20 cellular contexts compared by ENCODE assay signal in genomic region chr11:99316761-99317475, GRCh38.
DNase-seq lines count a peak whose midpoint lies in the region; FAIRE-seq and TF ChIP-seq lines count a peak whose summit lies in the region.
"Had no signal": no experiment of that assay in that cellular context is flagged by ENCODE, and none has a peak within 500 bp of the region (broad histone marks: within the 10 kb centered on the region; RNA-seq: fewer than 3 reads in every experiment).

No MANE protein-coding gene starts in this region.

- 89% methylated on average over 11 of the region's 11 CpGs for WGBS in mesenchymal stem cell

- TF ChIP-seq CTCF in astrocyte (IDR thresholded peaks at IDR 0.05; ENCODE audit: insufficient read depth, low read depth, low read length): no peak
- TF ChIP-seq CTCF in vagina (IDR thresholded peaks at IDR 0.05): no peak

- H3K14ac ChIP-seq in mesenchymal stem cell (ENCODE audit: low read length in 2 of 2): no peak overlapping the region

- H3K4ac ChIP-seq in mesenchymal stem cell (ENCODE audit: low read depth in 1 of 2, low read length in 2 of 2): no peak overlapping the region

- intact Hi-C loops in vagina (cut with DNase I): no loop called here
- intact Hi-C loops in activated T-helper 2 cell treated with anti-CD3 and anti-CD28 coated beads, Interferon-gamma antibody, Interleukin-2, Interleukin-4, amounts not matched to agents 10 μg/mL and 5 μg/mL and 100 μg/mL, durations not matched to agents 14 hours and 24 hours and 36 hours (cut with micrococcal nuclease): no loop called here

- no peak overlapping the region for H2BK12ac ChIP-seq in mesenchymal stem cell (ENCODE audit: low read length in 2 of 2)

- H3K79me1 ChIP-seq in mesenchymal stem cell (replicated peaks; ENCODE audit: low read length, poor library complexity, severe bottlenecking): no peaks in the 10 kb centered on the region

- H3K9me3 Mint-ChIP-seq in astrocyte (ENCODE audit: unreplicated experiment): no peaks in the 10 kb centered on the region
- peaks cover 37% of the 10 kb centered on the region for H3K9me3 Mint-ChIP-seq in activated T-helper 2 cell treated with anti-CD3 and anti-CD28 coated beads, Interferon-gamma antibody, Interleukin-2, Interleukin-4, amounts not matched to agents 10 μg/mL and 5 μg/mL and 100 μg/mL, durations not matched to agents 14 hours and 24 hours and 36 hours
- H3K9me3 Mint-ChIP-seq: GM23338, nephron progenitor cell had no signal

- no peaks in the 10 kb centered on the region for H4K20me1 ChIP-seq in astrocyte (ENCODE audit: insufficient read depth, low read length)

- H3K4me2 ChIP-seq in astrocyte (ENCODE audit: low read length) (peak overlapping the region; percentile 32), mesenchymal stem cell (ENCODE audit: low read length, poor library complexity, severe bottlenecking) (no peak overlapping the region)
- H3K4me2 ChIP-seq: GM23338 had no signal

- no peaks in the 10 kb centered on the region for H3K36me3 Mint-ChIP-seq in astrocyte (ENCODE audit: low read depth, unreplicated experiment)
- no peaks in the 10 kb centered on the region for H3K36me3 Mint-ChIP-seq in activated T-helper 2 cell treated with anti-CD3 and anti-CD28 coated beads, Interferon-gamma antibody, Interleukin-2, Interleukin-4, amounts not matched to agents 10 μg/mL and 5 μg/mL and 100 μg/mL, durations not matched to agents 14 hours and 24 hours and 36 hours (ENCODE audit: low read depth)
- H3K36me3 Mint-ChIP-seq: activated naive CD8-positive, alpha-beta T cell treated with anti-CD3 and anti-CD28 coated beads, Interleukin-2, amount 10 ng/mL, durations not matched to agents 7 days and 5 days had no signal

- H2AK5ac ChIP-seq in mesenchymal stem cell (ENCODE audit: low read length, severe bottlenecking): no peak overlapping the region

- H3K27ac Mint-ChIP-seq in astrocyte (ENCODE audit: unreplicated experiment): no peak overlapping the region
- no peak overlapping the region for H3K27ac Mint-ChIP-seq in activated T-helper 2 cell treated with anti-CD3 and anti-CD28 coated beads, Interferon-gamma antibody, Interleukin-2, Interleukin-4, amounts not matched to agents 10 μg/mL and 5 μg/mL and 100 μg/mL, durations not matched to agents 14 hours and 24 hours and 36 hours
- H3K27ac Mint-ChIP-seq: activated naive CD8-positive, alpha-beta T cell treated with anti-CD3 and anti-CD28 coated beads, Interleukin-2, amount 10 ng/mL, durations not matched to agents 7 days and 5 days; CD4-positive, alpha-beta T cell; GM23338; nephron progenitor cell had no signal

- no peak for TF ChIP-seq POLR2A in vagina (IDR thresholded peaks at IDR 0.05)

- H3K9ac ChIP-seq in astrocyte (ENCODE audit: low read length) (no peak overlapping the region), mesenchymal stem cell (ENCODE audit: low read length) (peak overlapping the region; percentile 62)

- no peak overlapping the region for H4K8ac ChIP-seq in mesenchymal stem cell (ENCODE audit: low read length)

- H3K27me3 Mint-ChIP-seq in astrocyte (ENCODE audit: low read depth, unreplicated experiment): no peaks in the 10 kb centered on the region
- no peaks in the 10 kb centered on the region for H3K27me3 Mint-ChIP-seq in activated T-helper 2 cell treated with anti-CD3 and anti-CD28 coated beads, Interferon-gamma antibody, Interleukin-2, Interleukin-4, amounts not matched to agents 10 μg/mL and 5 μg/mL and 100 μg/mL, durations not matched to agents 14 hours and 24 hours and 36 hours (ENCODE audit: low read depth)
- H3K27me3 Mint-ChIP-seq: activated naive CD8-positive, alpha-beta T cell treated with anti-CD3 and anti-CD28 coated beads, Interleukin-2, amount 10 ng/mL, durations not matched to agents 7 days and 5 days; CD4-positive, alpha-beta T cell had no signal

- H2BK5ac ChIP-seq in mesenchymal stem cell (ENCODE audit: low read depth, low read length, poor library complexity, severe bottlenecking): no peak overlapping the region

- H3K9me3 ChIP-seq in astrocyte (ENCODE audit: insufficient read depth, low read depth, low read length) (no peaks in the 10 kb centered on the region), mesenchymal stem cell (ENCODE audit: control insufficient read depth, low read length) (no peaks in the 10 kb centered on the region), vagina (no peaks in the 10 kb centered on the region)
- H3K9me3 ChIP-seq: left lung had no signal

- no peak overlapping the region for H2BK120ac ChIP-seq in mesenchymal stem cell (ENCODE audit: low read depth, low read length)

- no peak overlapping the region for H4K91ac ChIP-seq in mesenchymal stem cell (ENCODE audit: low read length)

- no peaks in the 10 kb centered on the region for H3K27me3 ChIP-seq in astrocyte (ENCODE audit: insufficient read depth, low read length)
- H3K27me3 ChIP-seq in mesenchymal stem cell (ENCODE audit: control insufficient read depth in 1 of 2, insufficient read depth in 1 of 2, low read length in 2 of 2): no peaks in the 10 kb centered on the region
- H3K27me3 ChIP-seq in vagina: no peaks in the 10 kb centered on the region
- H3K27me3 ChIP-seq: left lung, stomach had no signal

- H3K4me3 Mint-ChIP-seq in astrocyte (ENCODE audit: unreplicated experiment): no peak overlapping the region
- H3K4me3 Mint-ChIP-seq in activated T-helper 2 cell treated with anti-CD3 and anti-CD28 coated beads, Interferon-gamma antibody, Interleukin-2, Interleukin-4, amounts not matched to agents 10 μg/mL and 5 μg/mL and 100 μg/mL, durations not matched to agents 14 hours and 24 hours and 36 hours (ENCODE audit: low read depth): no peak overlapping the region
- H3K4me3 Mint-ChIP-seq: activated naive CD8-positive, alpha-beta T cell treated with anti-CD3 and anti-CD28 coated beads, Interleukin-2, amount 10 ng/mL, durations not matched to agents 7 days and 5 days; CD4-positive, alpha-beta T cell; GM23338; nephron progenitor cell had no signal

- H3K4me1 ChIP-seq in astrocyte (ENCODE audit: insufficient read depth, low read length): no peaks in the 10 kb centered on the region
- H3K4me1 ChIP-seq in mesenchymal stem cell (ENCODE audit: control insufficient read depth, insufficient read depth, low read depth, low read length): no peaks in the 10 kb centered on the region
- no peaks in the 10 kb centered on the region for H3K4me1 ChIP-seq in vagina
- H3K4me1 ChIP-seq: left lung, stomach had no signal

- H3K27ac ChIP-seq in astrocyte (ENCODE audit: low read depth, low read length) (no peak overlapping the region), mesenchymal stem cell (ENCODE audit: low read length, poor library complexity, severe bottlenecking) (no peak overlapping the region), vagina (no peak overlapping the region)
- H3K27ac ChIP-seq: left lung, skin epidermis, stomach had no signal

- H3K79me2 ChIP-seq in astrocyte (ENCODE audit: insufficient read depth, low read length): no peaks in the 10 kb centered on the region

- DNase-seq in DMS 273 treated with DMSO at 0.1 percent for 48 hours (lab: John Stamatoyannopoulos, UW) (peak; percentile 27), NCI-H1694 (lab: John Stamatoyannopoulos, UW) (peak; percentile 8), astrocyte (ENCODE audit: low read depth) (peak; percentile 23), mesenchymal stem cell (no peak), vagina (ENCODE audit: extremely low spot score in 2 of 2) (no peak), NCI-H226 (no peak)
- no peak for DNase-seq in stimulated activated CD4-positive, alpha-beta T cell treated with anti-CD3 and anti-CD28 coated beads, Interleukin-4, amount 100 ng/mL, for 1 hour
- no peak for DNase-seq in activated T-helper 2 cell treated with anti-CD3 and anti-CD28 coated beads, Interferon-gamma antibody, Interleukin-2, Interleukin-4, amounts not matched to agents 10 μg/mL and 5 μg/mL and 100 μg/mL, durations not matched to agents 14 hours and 24 hours and 36 hours (ENCODE audit: low spot score)
- DNase-seq: activated CD4-positive, alpha-beta T cell treated with anti-CD3 and anti-CD28 coated beads for 1 hour; activated naive CD8-positive, alpha-beta T cell treated with anti-CD3 and anti-CD28 coated beads, Interleukin-2, amount 10 ng/mL, durations not matched to agents 7 days and 5 days; activated T-cell treated with anti-CD3 and anti-CD28 coated beads for 4 hours; CD4-positive, alpha-beta T cell; hypothalamus; KBM-7; left lung; NCI-H187 treated with DMSO at 0.1 percent for 48 hours; nephron progenitor cell; stomach had no signal

- no peak overlapping the region for H3K23ac ChIP-seq in mesenchymal stem cell (ENCODE audit: low read length in 2 of 2)

- no peak overlapping the region for H2BK15ac ChIP-seq in mesenchymal stem cell (ENCODE audit: low read depth, poor library complexity, severe bottlenecking)

- no peak overlapping the region for H3K18ac ChIP-seq in mesenchymal stem cell (ENCODE audit: low read depth in 1 of 2, low read length in 2 of 2)

- H2AFZ ChIP-seq in astrocyte (ENCODE audit: low read depth, low read length): peak overlapping the region; percentile 15
- H2AFZ ChIP-seq in mesenchymal stem cell (ENCODE audit: low read depth, low read length): no peak overlapping the region
- H2AFZ ChIP-seq: GM23338 had no signal

- H3K4me3 ChIP-seq in astrocyte (ENCODE audit: insufficient read depth, low read depth, low read length) (no peak overlapping the region), mesenchymal stem cell (ENCODE audit: insufficient read depth in 1 of 2, low read depth in 1 of 2, low read length in 2 of 2) (peak overlapping the region in 1 of 2 experiments; percentile 59), vagina (no peak overlapping the region)
- H3K4me3 ChIP-seq: GM23338, left lung, skin epidermis, stomach had no signal

- FAIRE-seq in astrocyte (lab: Jason Lieb, UNC): no peak

- no peaks in the 10 kb centered on the region for H3K36me3 ChIP-seq in astrocyte (ENCODE audit: insufficient read depth, low read length)
- no peaks in the 10 kb centered on the region for H3K36me3 ChIP-seq in mesenchymal stem cell (ENCODE audit: control insufficient read depth in 1 of 2, insufficient read depth in 2 of 2, low read depth in 1 of 2, low read length in 2 of 2)
- H3K36me3 ChIP-seq in vagina: no peaks in the 10 kb centered on the region
- H3K36me3 ChIP-seq: left lung, stomach had no signal

- H3K4me1 Mint-ChIP-seq in astrocyte (ENCODE audit: low read depth, unreplicated experiment): no peaks in the 10 kb centered on the region
- H3K4me1 Mint-ChIP-seq in activated T-helper 2 cell treated with anti-CD3 and anti-CD28 coated beads, Interferon-gamma antibody, Interleukin-2, Interleukin-4, amounts not matched to agents 10 μg/mL and 5 μg/mL and 100 μg/mL, durations not matched to agents 14 hours and 24 hours and 36 hours (ENCODE audit: low read depth): no peaks in the 10 kb centered on the region
- H3K4me1 Mint-ChIP-seq: activated naive CD8-positive, alpha-beta T cell treated with anti-CD3 and anti-CD28 coated beads, Interleukin-2, amount 10 ng/mL, durations not matched to agents 7 days and 5 days; GM23338; nephron progenitor cell had no signal

Comparison
In these comparisons a context has a peak if more than half of its experiments do, and no peak if none do; other contexts are left out.
1. DNase-seq: peak in DMS 273 treated with DMSO at 0.1 percent for 48 hours (single experiment), NCI-H1694 (single experiment) and astrocyte (single experiment); none in mesenchymal stem cell (single experiment), vagina (0 of 2), stimulated activated CD4-positive, alpha-beta T cell treated with anti-CD3 and anti-CD28 coated beads, Interleukin-4, amount 100 ng/mL, for 1 hour (single experiment), activated T-helper 2 cell treated with anti-CD3 and anti-CD28 coated beads, Interferon-gamma antibody, Interleukin-2, Interleukin-4, amounts not matched to agents 10 μg/mL and 5 μg/mL and 100 μg/mL, durations not matched to agents 14 hours and 24 hours and 36 hours (single experiment) and NCI-H226 (single experiment).